ENCODE assay signal across 8 cellular contexts in genomic region chr11:45332486-45332934, GRCh38. TPM values are rescaled to one million over a fixed set of nuclear protein-coding genes. Genes with fewer than 3 reads are reported as not detected.
A peak's percentile ranks its signal among the peaks of the same experiment; 100 is the strongest.
DNase-seq lines count a peak whose midpoint lies in the region; ATAC-seq and TF ChIP-seq lines count a peak whose summit lies in the region.

No MANE protein-coding gene starts in this region.

- peak; percentile 41 for DNase-seq in Daoy (ENCODE audit: low read depth)
- DNase-seq in SK-N-DZ (ENCODE audit: low spot score) = peak; percentile 20
- DNase-seq in mammary epithelial cell = no peak
- no peak for DNase-seq in left lobe of liver (ENCODE audit: low spot score)
- DNase-seq in stimulated activated CD8-positive, alpha-beta memory T cell treated with anti-CD3 and anti-CD28 coated beads, Interleukin-4, amount 100 ng/mL, for 48 hours = peak; percentile 55

- H3K4me1 ChIP-seq in mammary epithelial cell (ENCODE audit: insufficient read depth, low read length) = peaks cover under 1% of the 10 kb centered on the region

- TF ChIP-seq EP300 in Ishikawa (IDR thresholded peaks at IDR 0.05; ENCODE audit: borderline replicate concordance) = no peak

- H4K20me1 ChIP-seq in mammary epithelial cell (ENCODE audit: insufficient read depth, low read length) = no peaks in the 10 kb centered on the region

- 21% methylated on average over 4 of the region's 9 CpGs for WGBS in mammary epithelial cell (ENCODE audit: low coverage, missing lambda C conversion rate)

- H3K27ac ChIP-seq in mammary epithelial cell (ENCODE audit: insufficient read depth, low read depth, low read length) = no peak overlapping the region

- no peaks in the 10 kb centered on the region for H3K9me3 ChIP-seq in mammary epithelial cell (replicated peaks; ENCODE audit: insufficient read depth, low read length)

- peak overlapping the region; percentile 49 for H2AFZ ChIP-seq in mammary epithelial cell (ENCODE audit: low read depth, low read length)

- peak; percentile 38 to 60 for TF ChIP-seq CTCF in mammary epithelial cell (conservative IDR thresholded peaks at IDR 0.05 in 1 of 2, IDR thresholded peaks at IDR 0.05 in 1 of 2; ENCODE audit: extremely low read depth in 1 of 2, insufficient read depth in 1 of 2, low read depth in 1 of 2, low read length in 2 of 2)

- no peaks in the 10 kb centered on the region for H3K27me3 ChIP-seq in mammary epithelial cell (ENCODE audit: insufficient read depth, low read length)

- H3K79me2 ChIP-seq in mammary epithelial cell (ENCODE audit: insufficient read depth, low read length) = no peaks in the 10 kb centered on the region

- BruUV-seq in mammary epithelial cell (replicated peaks; lab: Mats Ljungman, UMichigan) = no TSS peak

- intact Hi-C loops in mammary epithelial cell (cut with micrococcal nuclease) = loop anchor here (1.0 to 2.0 kb wide), 4 partner anchors 40 to 406 kb away; no protein-coding TSS in a partner anchor

- no peak overlapping the region for H3K4me3 ChIP-seq in mammary epithelial cell (replicated peaks in 1 of 3; ENCODE audit: insufficient read depth in 1 of 3, low read depth in 2 of 3, low read length in 3 of 3)

- in situ Hi-C loops in mammary epithelial cell (cut with MboI; ENCODE audit: low sequenced_read_pairs in 2 of 2) = loop anchor here in 1 of 2 donors (5.0 kb wide), 1 partner anchor 225 kb away; no protein-coding TSS in a partner anchor

- peak; percentile 76 for TF ChIP-seq RAD21 in Ishikawa (IDR thresholded peaks at IDR 0.05; ENCODE audit: low read depth)

- H3K4me2 ChIP-seq in mammary epithelial cell (ENCODE audit: insufficient read depth, low read depth, low read length) = no peak overlapping the region

- dilution Hi-C loops in mammary epithelial cell (cut with HindIII; ENCODE audit: low sequenced_read_pairs) = loop anchor here (5.0 to 10.0 kb wide), 3 partner anchors 58 to 395 kb away; no protein-coding TSS in a partner anchor

- no peaks in the 10 kb centered on the region for H3K36me3 ChIP-seq in mammary epithelial cell (ENCODE audit: insufficient read depth, low read length)

- ATAC-seq in left lobe of liver = peak; percentile 93
- ATAC-seq in GM21786 (IDR thresholded peaks at IDR 0.05; ENCODE audit: unreplicated experiment) = no peak
- ATAC-seq in GM21529 (IDR thresholded peaks at IDR 0.05; ENCODE audit: unreplicated experiment) = no peak

- CTCF ChIA-PET in mammary epithelial cell (lab: Charles Lee; ENCODE audit: low non-redundant PET) = no interaction called here

- peak overlapping the region; percentile 7 for H3K9ac ChIP-seq in mammary epithelial cell (ENCODE audit: insufficient read depth, low read length)

TF ChIP-seq in Ishikawa, 13 proteins besides CTCF, POLR2A, EP300 and RAD21:
- TF ChIP-seq CREB1 (IDR thresholded peaks at IDR 0.05; ENCODE audit: low read depth) (no peak), REST (IDR thresholded peaks at IDR 0.05; ENCODE audit: low read depth) (no peak), EGR1 (IDR thresholded peaks at IDR 0.05) (no peak), NFIC (IDR thresholded peaks at IDR 0.05) (no peak), ZBTB7A (IDR thresholded peaks at IDR 0.05; ENCODE audit: low read depth) (no peak), TCF12 (IDR thresholded peaks at IDR 0.05; ENCODE audit: low read depth) (no peak), CEBPB (IDR thresholded peaks at IDR 0.05) (no peak), TAF1 (IDR thresholded peaks at IDR 0.05; ENCODE audit: low read depth) (no peak), TEAD4 (IDR thresholded peaks at IDR 0.05) (no peak), YY1 (IDR thresholded peaks at IDR 0.05; ENCODE audit: low read depth) (no peak)
- TF ChIP-seq, protein P1, sequence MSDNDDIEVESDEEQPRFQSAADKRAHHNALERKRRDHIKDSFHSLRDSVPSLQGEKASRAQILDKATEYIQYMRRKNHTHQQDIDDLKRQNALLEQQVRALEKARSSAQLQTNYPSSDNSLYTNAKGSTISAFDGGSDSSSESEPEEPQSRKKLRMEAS (IDR thresholded peaks at IDR 0.05) = no peak

RNA-seq across cellular contexts. Expression of gene SYT13, which starts 46.4 kb away (rescaled TPM):
- total RNA-seq in Daoy (2014; rRNA removed; shearing (Covaris generic)) = 0.91 and 2.6 TPM in 2 replicates
- 0.28 TPM in 1 of 2 replicates, not detected in the other for polyA plus RNA-seq in SK-N-DZ (2014; cell fraction: cytosol; rRNA removed)
- not detected in 2 replicates for polyA plus RNA-seq in SK-N-DZ (2014; cell fraction: nucleus; rRNA removed)
- under 1 TPM in 1 of 2 donors, not detected in 1; 0.33 TPM for total RNA-seq in mammary epithelial cell
- not detected for polyA plus RNA-seq in mammary epithelial cell
- not detected for polyA minus RNA-seq in mammary epithelial cell
- total RNA-seq in left lobe of liver = 0.50 TPM

Comparison
In these comparisons a context has a peak if more than half of its experiments do, and no peak if none do; other contexts are left out.
1. DNase-seq: peak in Daoy (single experiment), SK-N-DZ (single experiment) and stimulated activated CD8-positive, alpha-beta memory T cell treated with anti-CD3 and anti-CD28 coated beads, Interleukin-4, amount 100 ng/mL, for 48 hours (single experiment); none in mammary epithelial cell (single experiment) and left lobe of liver (single experiment).